ENCODE assay signal across 8 cellular contexts in the genomic region with DNA sequence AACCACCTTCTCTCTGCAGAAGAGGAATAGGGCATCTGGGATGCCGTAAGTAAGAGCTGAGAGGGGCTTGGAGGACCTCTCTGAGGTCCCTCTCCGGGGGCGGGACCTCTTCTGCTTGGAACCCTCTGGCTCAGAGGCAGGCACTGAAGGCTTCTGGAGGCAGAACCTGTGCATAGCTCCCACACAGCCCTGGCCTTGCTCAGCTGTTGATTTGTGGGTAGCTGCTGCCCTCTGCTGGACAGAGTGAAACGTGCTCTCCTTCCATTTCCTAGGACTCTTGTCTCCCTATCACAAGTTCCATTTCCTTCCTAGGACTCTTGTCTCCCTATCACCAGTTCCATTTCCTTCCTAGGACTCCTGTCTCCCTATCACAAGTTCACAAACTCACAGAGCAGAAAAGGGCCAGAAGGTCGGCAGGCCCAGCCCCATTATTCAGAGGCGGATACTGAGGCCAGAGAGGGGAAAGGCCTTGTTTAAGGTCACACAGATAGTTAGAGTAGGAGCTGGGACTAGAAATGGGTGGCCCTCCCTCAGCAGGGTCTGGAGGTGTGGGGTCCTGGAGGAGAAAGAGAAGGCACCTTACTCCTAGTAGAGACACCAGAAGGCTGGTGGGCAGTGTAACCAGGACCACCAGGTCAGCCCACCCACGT. TPM values are rescaled to one million over a fixed set of nuclear protein-coding genes. Genes with fewer than 3 reads are reported as not detected.
DNase-seq lines count a peak whose midpoint lies in the region; ATAC-seq and TF ChIP-seq lines count a peak whose summit lies in the region.

No MANE protein-coding gene starts in this region.

- peak; percentile 83 for TF ChIP-seq CTCF in AG04450 (IDR thresholded peaks at IDR 0.05; ENCODE audit: low read depth, low read length)
- TF ChIP-seq CTCF in VCaP (conservative IDR thresholded peaks at IDR 0.05) = peak; percentile 76

- peak; percentile 61 for DNase-seq in AG04450 (ENCODE audit: low read depth, low spot score)
- DNase-seq in NCI-H2171 treated with DMSO at 0.1 percent for 48 hours (lab: John Stamatoyannopoulos, UW) = peak; percentile 80
- peak; percentile 75 to 94 for DNase-seq in T47D (ENCODE audit: low read depth in 1 of 2, low spot score in 1 of 2)
- DNase-seq in inferior parietal cortex (ENCODE audit: extremely low spot score) = peak; percentile 97
- DNase-seq in stimulated activated CD4-positive, alpha-beta T cell treated with anti-CD3 and anti-CD28 coated beads, Interleukin-15, amount 100 ng/mL, for 48 hours (ENCODE audit: low read depth in 2 of 2) = peak; percentile 64 to 66

- POLR2A ChIA-PET in AG04450 (lab: Yijun Ruan, JAX) = interaction anchor here (0.7 kb wide), 1 partner anchor 599 kb away, joined by 3 read pairs; no protein-coding TSS in a partner anchor

- ATAC-seq in GM18861 (IDR thresholded peaks at IDR 0.05; ENCODE audit: unreplicated experiment) = peak; percentile 67
- peak; percentile 56 for ATAC-seq in HG03097 (IDR thresholded peaks at IDR 0.05; ENCODE audit: low FRiP score, unreplicated experiment)

- H3K9me3 ChIP-seq in AG04450 (ENCODE audit: control insufficient read depth, insufficient read depth, low read length) = no peaks in the 10 kb centered on the region

- H3K27ac ChIP-seq in AG04450 (ENCODE audit: low read depth, low read length) (no peak overlapping the region), VCaP (peak overlapping the region; percentile 65; the same call in 1 of the 2 replicates)

- no peak overlapping the region for H3K4me3 ChIP-seq in AG04450 (ENCODE audit: low read depth, low read length)

- H3K27me3 ChIP-seq in AG04450 (ENCODE audit: control insufficient read depth, insufficient read depth, low read length) = no peaks in the 10 kb centered on the region

- in situ Hi-C loops in T47D (cut with HindIII; ENCODE audit: low pct_unique_long_range_greater_than_20kb, low sequenced_read_pairs) = no loop called here

- CTCF ChIA-PET in AG04450 (lab: Charles Lee) = interaction anchor here (0.7 to 5.6 kb wide), 34 partner anchors 13 to 587 kb away, joined by 3 to 184 read pairs (median 4); a partner anchor contains a TSS

RNA-seq across cellular contexts. Expression of a gene that starts 30.3 kb away (rescaled TPM):
- 749 and 829 TPM in 2 replicates for polyA plus RNA-seq in AG04450 (2011; rRNA removed)
- 802 and 930 TPM in 2 replicates for polyA minus RNA-seq in AG04450 (2011; rRNA and poly(A)+ RNA removed)

RNA-seq across cellular contexts. Expression of a gene that starts 59.7 kb away (rescaled TPM):
- polyA plus RNA-seq in AG04450 (2011; rRNA removed) = 19.8 and 24.4 TPM in 2 replicates
- 4.9 and 5.5 TPM in 2 replicates for polyA minus RNA-seq in AG04450 (2011; rRNA and poly(A)+ RNA removed)
